Comparison of ENCODE assay signal across 11 cellular contexts in the genomic region with DNA sequence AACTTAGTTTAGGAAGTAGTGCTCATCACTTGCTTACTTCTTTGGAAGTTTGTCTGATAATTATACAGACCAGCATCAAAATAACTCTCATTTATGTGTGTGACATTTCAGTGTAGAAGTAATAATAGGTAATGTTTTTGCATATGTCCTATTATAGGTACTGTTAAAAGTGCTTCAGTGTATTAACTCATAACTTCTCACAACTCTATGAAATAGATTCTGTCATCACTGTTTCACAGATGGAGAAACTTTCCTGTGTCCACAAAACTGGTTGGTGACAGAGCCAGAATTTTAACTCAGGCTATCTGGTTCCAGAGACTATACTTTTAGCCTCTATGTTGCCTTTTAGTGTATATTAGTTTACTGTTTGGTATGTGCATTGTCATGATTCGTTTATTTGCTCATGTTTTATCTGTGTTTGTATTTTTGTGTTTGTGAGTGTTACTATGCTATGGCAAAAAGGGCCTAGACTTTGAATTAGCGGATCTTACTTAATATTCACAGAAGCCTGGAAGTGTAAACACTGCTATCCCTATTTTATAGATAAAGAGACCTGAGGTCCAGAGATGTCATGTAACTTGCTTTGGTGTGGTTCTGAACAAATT. TPM values are rescaled to one million over a fixed set of nuclear protein-coding genes. Genes with fewer than 3 reads are reported as not detected.
DNase-seq lines count a peak whose midpoint lies in the region; ATAC-seq and TF ChIP-seq lines count a peak whose summit lies in the region.
"Had no signal": no experiment of that assay in that cellular context is flagged by ENCODE, and none has a peak within 500 bp of the region (broad histone marks: within the 10 kb centered on the region; RNA-seq: fewer than 3 reads in every experiment).

No MANE protein-coding gene starts in this region.

- no peak for TF ChIP-seq CTCF in CD8-positive, alpha-beta T cell (IDR thresholded peaks at IDR 0.05)
- TF ChIP-seq CTCF in RWPE2 (IDR thresholded peaks at IDR 0.05; ENCODE audit: poor library complexity, severe bottlenecking) (no peak), epithelial cell of esophagus (IDR thresholded peaks at IDR 0.05; ENCODE audit: insufficient read depth, low read depth, low read length, missing control alignments) (no peak), prostate gland (IDR thresholded peaks at IDR 0.05) (no peak)

- no peaks in the 10 kb centered on the region for H3K9me3 ChIP-seq in CD8-positive, alpha-beta T cell (ENCODE audit: low read length)
- H3K9me3 ChIP-seq in RWPE2 (ENCODE audit: severe bottlenecking) (no peaks in the 10 kb centered on the region), prostate gland (no peaks in the 10 kb centered on the region)

- WGBS in prostate gland: 37% methylated on average over 2 of the region's 2 CpGs

- DNase-seq in CD8-positive, alpha-beta T cell: no peak
- DNase-seq in RWPE2 (ENCODE audit: low spot score) (no peak), epithelial cell of esophagus (ENCODE audit: low read depth) (peak; percentile 50), prostate gland (ENCODE audit: low spot score) (no peak), NCI-H526 (lab: John Stamatoyannopoulos, UW) (no peak), MV-4-11 (lab: John Stamatoyannopoulos, UW) (no peak), T-helper 1 cell (no peak)
- no peak for DNase-seq in activated CD4-positive, alpha-beta T cell treated with anti-CD3 and anti-CD28 coated beads for 1 hour
- DNase-seq: DMS53, NCI-H187 had no signal

- no peak for ATAC-seq in CD8-positive, alpha-beta T cell
- peak; percentile 18; the same call in 1 of the 3 replicates for ATAC-seq in RWPE2 (ENCODE audit: low read depth)
- ATAC-seq: HCT116 had no signal

- no peaks in the 10 kb centered on the region for H3K27me3 ChIP-seq in CD8-positive, alpha-beta T cell (ENCODE audit: insufficient read depth, low read length)
- H3K27me3 ChIP-seq in RWPE2 (ENCODE audit: insufficient read depth, poor library complexity, severe bottlenecking) (no peaks in the 10 kb centered on the region), prostate gland (replicated peaks; ENCODE audit: insufficient read depth) (no peaks in the 10 kb centered on the region)

- peaks cover 33% of the 10 kb centered on the region for H3K4me1 ChIP-seq in CD8-positive, alpha-beta T cell (ENCODE audit: insufficient read depth, low read length)
- H3K4me1 ChIP-seq in RWPE2 (ENCODE audit: insufficient read depth, poor library complexity, severe bottlenecking) (peaks cover 61% of the 10 kb centered on the region), prostate gland (replicated peaks) (peaks cover 11% of the 10 kb centered on the region)

- POLR2A ChIA-PET in CD8-positive, alpha-beta T cell (lab: Charles Lee): no interaction called here

- no peaks in the 10 kb centered on the region for H3K9me3 Mint-ChIP-seq in CD8-positive, alpha-beta T cell

- H3K4me3 ChIP-seq in CD8-positive, alpha-beta T cell (ENCODE audit: low read depth, low read length): no peak overlapping the region
- H3K4me3 ChIP-seq in RWPE2 (ENCODE audit: severe bottlenecking) (no peak overlapping the region), epithelial cell of esophagus (ENCODE audit: low read length) (no peak overlapping the region), prostate gland (no peak overlapping the region)

- no peak overlapping the region for H3K27ac ChIP-seq in CD8-positive, alpha-beta T cell (ENCODE audit: low read depth, low read length)
- H3K27ac ChIP-seq in RWPE2 (ENCODE audit: poor library complexity, severe bottlenecking) (peak overlapping the region; percentile 90), prostate gland (peak overlapping the region; percentile 69 to 72)

- H3K36me3 Mint-ChIP-seq in CD8-positive, alpha-beta T cell: peaks cover 13% of the 10 kb centered on the region

- H3K27me3 Mint-ChIP-seq in CD8-positive, alpha-beta T cell (ENCODE audit: low read depth): no peaks in the 10 kb centered on the region

- no peak overlapping the region for H3K4me3 Mint-ChIP-seq in CD8-positive, alpha-beta T cell

- TF ChIP-seq POLR2A in prostate gland (IDR thresholded peaks at IDR 0.05): no peak

- no peaks in the 10 kb centered on the region for H3K36me3 ChIP-seq in CD8-positive, alpha-beta T cell (ENCODE audit: insufficient read depth, low read length)
- H3K36me3 ChIP-seq in RWPE2 (ENCODE audit: low read depth): no peaks in the 10 kb centered on the region
- no peaks in the 10 kb centered on the region for H3K36me3 ChIP-seq in prostate gland

- H3K27ac Mint-ChIP-seq in CD8-positive, alpha-beta T cell: peak overlapping the region; percentile 47

- peaks cover 41% of the 10 kb centered on the region for H3K4me1 Mint-ChIP-seq in CD8-positive, alpha-beta T cell (ENCODE audit: low read depth)

- CTCF ChIA-PET in CD8-positive, alpha-beta T cell (lab: Charles Lee): interaction anchor here (0.6 to 3.5 kb wide), 3 partner anchors 79 to 181 kb away, joined by 3 to 35 read pairs (median 3); no protein-coding TSS in a partner anchor

- intact Hi-C loops in CD8-positive, alpha-beta T cell (cut with DNase I, micrococcal nuclease): loop anchor here (5.0 kb wide), 2 partner anchors 68 to 162 kb away; no protein-coding TSS in a partner anchor
- intact Hi-C loops in prostate gland (cut with DNase I): loop anchor here (5.0 kb wide), 1 partner anchor 172 kb away; no protein-coding TSS in a partner anchor

RNA-seq across cellular contexts. Expression of gene LPAR6, which starts 12.7 kb away (rescaled TPM):
- 1 to 10 TPM; 5.4 to 5.7 TPM for total RNA-seq in CD8-positive, alpha-beta T cell
- total RNA-seq in prostate gland: 10 to 100 TPM; 17.3 to 66.5 TPM
